Comparison of ENCODE assay signal across 1 cellular context in the genomic region with DNA sequence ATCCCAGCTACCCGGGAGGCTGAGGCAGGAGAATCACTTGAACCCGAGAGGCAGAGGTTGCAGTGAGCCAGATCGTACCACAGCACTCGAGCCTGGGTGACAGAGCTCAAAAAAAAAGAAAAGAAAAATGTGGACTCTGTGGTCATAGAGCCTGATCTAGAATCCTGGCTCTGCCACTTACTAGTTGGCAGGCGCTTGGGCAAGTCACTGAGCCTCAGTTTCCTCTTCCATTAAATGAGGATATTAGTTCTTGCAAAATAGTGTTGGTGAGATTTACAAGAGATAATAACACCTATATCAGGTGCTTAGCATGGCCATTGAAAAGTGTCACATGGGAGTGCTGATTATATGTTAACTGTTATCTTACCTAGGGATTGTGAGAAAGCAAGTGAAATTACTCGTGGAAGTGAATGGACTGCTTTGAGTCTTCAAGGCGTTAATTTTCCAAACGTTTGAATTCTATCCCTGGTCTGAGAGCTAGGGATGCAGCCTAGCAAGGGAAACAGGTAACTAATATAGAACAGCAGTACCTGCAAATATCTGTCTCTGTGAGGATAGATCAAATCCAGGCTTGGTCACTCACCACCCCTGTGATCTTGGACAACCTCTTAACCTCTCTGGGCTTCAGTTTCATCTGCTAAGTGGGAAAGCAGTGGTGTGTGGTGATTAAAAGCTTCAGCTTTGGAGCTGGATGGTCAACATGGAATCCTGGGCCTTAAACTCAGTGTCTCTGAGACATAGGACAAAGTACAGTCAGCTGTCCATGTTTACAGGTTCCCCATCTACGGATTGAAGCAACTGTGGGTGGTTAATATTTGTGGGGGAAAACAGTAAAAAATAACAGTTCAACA.
TF ChIP-seq lines count a peak whose summit lies in the region.

No MANE protein-coding gene starts in this region.

TF ChIP-seq in HepG2, 621 proteins besides CTCF, POLR2A, EP300 and RAD21 (continued from another document and continues in another):
- TF ChIP-seq, protein P1, sequence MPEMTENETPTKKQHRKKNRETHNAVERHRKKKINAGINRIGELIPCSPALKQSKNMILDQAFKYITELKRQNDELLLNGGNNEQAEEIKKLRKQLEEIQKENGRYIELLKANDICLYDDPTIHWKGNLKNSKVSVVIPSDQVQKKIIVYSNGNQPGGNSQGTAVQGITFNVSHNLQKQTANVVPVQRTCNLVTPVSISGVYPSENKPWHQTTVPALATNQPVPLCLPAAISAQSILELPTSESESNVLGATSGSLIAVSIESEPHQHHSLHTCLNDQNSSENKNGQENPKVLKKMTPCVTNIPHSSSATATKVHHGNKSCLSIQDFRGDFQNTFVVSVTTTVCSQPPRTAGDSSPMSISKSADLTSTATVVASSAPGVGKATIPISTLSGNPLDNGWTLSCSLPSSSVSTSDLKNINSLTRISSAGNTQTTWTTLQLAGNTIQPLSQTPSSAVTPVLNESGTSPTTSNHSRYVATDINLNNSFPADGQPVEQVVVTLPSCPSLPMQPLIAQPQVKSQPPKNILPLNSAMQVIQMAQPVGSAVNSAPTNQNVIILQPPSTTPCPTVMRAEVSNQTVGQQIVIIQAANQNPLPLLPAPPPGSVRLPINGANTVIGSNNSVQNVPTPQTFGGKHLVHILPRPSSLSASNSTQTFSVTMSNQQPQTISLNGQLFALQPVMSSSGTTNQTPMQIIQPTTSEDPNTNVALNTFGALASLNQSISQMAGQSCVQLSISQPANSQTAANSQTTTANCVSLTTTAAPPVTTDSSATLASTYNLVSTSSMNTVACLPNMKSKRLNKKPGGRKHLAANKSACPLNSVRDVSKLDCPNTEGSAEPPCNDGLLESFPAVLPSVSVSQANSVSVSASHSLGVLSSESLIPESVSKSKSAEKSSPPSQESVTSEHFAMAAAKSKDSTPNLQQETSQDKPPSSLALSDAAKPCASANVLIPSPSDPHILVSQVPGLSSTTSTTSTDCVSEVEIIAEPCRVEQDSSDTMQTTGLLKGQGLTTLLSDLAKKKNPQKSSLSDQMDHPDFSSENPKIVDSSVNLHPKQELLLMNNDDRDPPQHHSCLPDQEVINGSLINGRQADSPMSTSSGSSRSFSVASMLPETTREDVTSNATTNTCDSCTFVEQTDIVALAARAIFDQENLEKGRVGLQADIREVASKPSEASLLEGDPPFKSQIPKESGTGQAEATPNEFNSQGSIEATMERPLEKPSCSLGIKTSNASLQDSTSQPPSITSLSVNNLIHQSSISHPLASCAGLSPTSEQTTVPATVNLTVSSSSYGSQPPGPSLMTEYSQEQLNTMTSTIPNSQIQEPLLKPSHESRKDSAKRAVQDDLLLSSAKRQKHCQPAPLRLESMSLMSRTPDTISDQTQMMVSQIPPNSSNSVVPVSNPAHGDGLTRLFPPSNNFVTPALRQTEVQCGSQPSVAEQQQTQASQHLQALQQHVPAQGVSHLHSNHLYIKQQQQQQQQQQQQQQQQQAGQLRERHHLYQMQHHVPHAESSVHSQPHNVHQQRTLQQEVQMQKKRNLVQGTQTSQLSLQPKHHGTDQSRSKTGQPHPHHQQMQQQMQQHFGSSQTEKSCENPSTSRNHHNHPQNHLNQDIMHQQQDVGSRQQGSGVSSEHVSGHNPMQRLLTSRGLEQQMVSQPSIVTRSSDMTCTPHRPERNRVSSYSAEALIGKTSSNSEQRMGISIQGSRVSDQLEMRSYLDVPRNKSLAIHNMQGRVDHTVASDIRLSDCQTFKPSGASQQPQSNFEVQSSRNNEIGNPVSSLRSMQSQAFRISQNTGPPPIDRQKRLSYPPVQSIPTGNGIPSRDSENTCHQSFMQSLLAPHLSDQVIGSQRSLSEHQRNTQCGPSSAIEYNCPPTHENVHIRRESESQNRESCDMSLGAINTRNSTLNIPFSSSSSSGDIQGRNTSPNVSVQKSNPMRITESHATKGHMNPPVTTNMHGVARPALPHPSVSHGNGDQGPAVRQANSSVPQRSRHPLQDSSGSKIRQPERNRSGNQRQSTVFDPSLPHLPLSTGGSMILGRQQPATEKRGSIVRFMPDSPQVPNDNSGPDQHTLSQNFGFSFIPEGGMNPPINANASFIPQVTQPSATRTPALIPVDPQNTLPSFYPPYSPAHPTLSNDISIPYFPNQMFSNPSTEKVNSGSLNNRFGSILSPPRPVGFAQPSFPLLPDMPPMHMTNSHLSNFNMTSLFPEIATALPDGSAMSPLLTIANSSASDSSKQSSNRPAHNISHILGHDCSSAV (CRISPR knock-in tag; IDR thresholded peaks at IDR 0.05; ENCODE audit: borderline replicate concordance), result 0 out of 2 replicates have a peak, but pooled peaks have one; percentile 3
- TF ChIP-seq NCOR1 (IDR thresholded peaks at IDR 0.05; ENCODE audit: borderline replicate concordance, low read length) (peak; percentile 69), ZNF777 (CRISPR knock-in tag; IDR thresholded peaks at IDR 0.05) (no peak), PLRG1 (conservative IDR thresholded peaks at IDR 0.05) (no peak), ZNF496 (CRISPR knock-in tag; IDR thresholded peaks at IDR 0.05; ENCODE audit: insufficient replicate concordance) (no peak), WIZ (CRISPR knock-in tag; IDR thresholded peaks at IDR 0.05) (no peak; the same call in 1 of the 2 replicates), CBX5 (CRISPR knock-in tag; IDR thresholded peaks at IDR 0.05; ENCODE audit: borderline replicate concordance) (no peak), ZNF3 (CRISPR knock-in tag; IDR thresholded peaks at IDR 0.05) (no peak), ZNF550 (CRISPR knock-in tag; IDR thresholded peaks at IDR 0.05; ENCODE audit: borderline replicate concordance) (no peak), KDM5A (IDR thresholded peaks at IDR 0.05; ENCODE audit: borderline replicate concordance, low read length) (no peak), ZNF34 (CRISPR knock-in tag; IDR thresholded peaks at IDR 0.05; ENCODE audit: borderline replicate concordance) (no peak), ZNF761 (CRISPR knock-in tag; conservative IDR thresholded peaks at IDR 0.05) (no peak), MZF1 (CRISPR knock-in tag; IDR thresholded peaks at IDR 0.05; ENCODE audit: borderline replicate concordance) (no peak), ZNF816 (CRISPR knock-in tag; IDR thresholded peaks at IDR 0.05; ENCODE audit: borderline replicate concordance) (no peak), PHF8 (CRISPR knock-in tag; IDR thresholded peaks at IDR 0.05) (no peak; the same call in 1 of the 2 replicates), ZNF543 (CRISPR knock-in tag; IDR thresholded peaks at IDR 0.05) (no peak), ZBTB7B (CRISPR knock-in tag; IDR thresholded peaks at IDR 0.05) (peak; percentile 51; the same call in 1 of the 2 replicates), BHLHE40 (IDR thresholded peaks at IDR 0.05; ENCODE audit: low read length) (no peak), ZNF354B (CRISPR knock-in tag; IDR thresholded peaks at IDR 0.05) (no peak; the same call in 1 of the 2 replicates), ZMYM4 (CRISPR knock-in tag; IDR thresholded peaks at IDR 0.05) (peak; percentile 43; the same call in 1 of the 2 replicates), JARID2 (CRISPR knock-in tag; IDR thresholded peaks at IDR 0.05; ENCODE audit: insufficient replicate concordance) (peak; percentile 43), FOXO1 (CRISPR knock-in tag; IDR thresholded peaks at IDR 0.05) (peak; percentile 93)
- TF ChIP-seq, protein P2, sequence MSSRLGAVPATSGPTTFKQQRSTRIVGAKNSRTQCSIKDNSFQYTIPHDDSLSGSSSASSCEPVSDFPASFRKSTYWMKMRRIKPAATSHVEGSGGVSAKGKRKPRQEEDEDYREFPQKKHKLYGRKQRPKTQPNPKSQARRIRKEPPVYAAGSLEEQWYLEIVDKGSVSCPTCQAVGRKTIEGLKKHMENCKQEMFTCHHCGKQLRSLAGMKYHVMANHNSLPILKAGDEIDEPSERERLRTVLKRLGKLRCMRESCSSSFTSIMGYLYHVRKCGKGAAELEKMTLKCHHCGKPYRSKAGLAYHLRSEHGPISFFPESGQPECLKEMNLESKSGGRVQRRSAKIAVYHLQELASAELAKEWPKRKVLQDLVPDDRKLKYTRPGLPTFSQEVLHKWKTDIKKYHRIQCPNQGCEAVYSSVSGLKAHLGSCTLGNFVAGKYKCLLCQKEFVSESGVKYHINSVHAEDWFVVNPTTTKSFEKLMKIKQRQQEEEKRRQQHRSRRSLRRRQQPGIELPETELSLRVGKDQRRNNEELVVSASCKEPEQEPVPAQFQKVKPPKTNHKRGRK (CRISPR knock-in tag; IDR thresholded peaks at IDR 0.05), result no peak
- TF ChIP-seq, protein P3, sequence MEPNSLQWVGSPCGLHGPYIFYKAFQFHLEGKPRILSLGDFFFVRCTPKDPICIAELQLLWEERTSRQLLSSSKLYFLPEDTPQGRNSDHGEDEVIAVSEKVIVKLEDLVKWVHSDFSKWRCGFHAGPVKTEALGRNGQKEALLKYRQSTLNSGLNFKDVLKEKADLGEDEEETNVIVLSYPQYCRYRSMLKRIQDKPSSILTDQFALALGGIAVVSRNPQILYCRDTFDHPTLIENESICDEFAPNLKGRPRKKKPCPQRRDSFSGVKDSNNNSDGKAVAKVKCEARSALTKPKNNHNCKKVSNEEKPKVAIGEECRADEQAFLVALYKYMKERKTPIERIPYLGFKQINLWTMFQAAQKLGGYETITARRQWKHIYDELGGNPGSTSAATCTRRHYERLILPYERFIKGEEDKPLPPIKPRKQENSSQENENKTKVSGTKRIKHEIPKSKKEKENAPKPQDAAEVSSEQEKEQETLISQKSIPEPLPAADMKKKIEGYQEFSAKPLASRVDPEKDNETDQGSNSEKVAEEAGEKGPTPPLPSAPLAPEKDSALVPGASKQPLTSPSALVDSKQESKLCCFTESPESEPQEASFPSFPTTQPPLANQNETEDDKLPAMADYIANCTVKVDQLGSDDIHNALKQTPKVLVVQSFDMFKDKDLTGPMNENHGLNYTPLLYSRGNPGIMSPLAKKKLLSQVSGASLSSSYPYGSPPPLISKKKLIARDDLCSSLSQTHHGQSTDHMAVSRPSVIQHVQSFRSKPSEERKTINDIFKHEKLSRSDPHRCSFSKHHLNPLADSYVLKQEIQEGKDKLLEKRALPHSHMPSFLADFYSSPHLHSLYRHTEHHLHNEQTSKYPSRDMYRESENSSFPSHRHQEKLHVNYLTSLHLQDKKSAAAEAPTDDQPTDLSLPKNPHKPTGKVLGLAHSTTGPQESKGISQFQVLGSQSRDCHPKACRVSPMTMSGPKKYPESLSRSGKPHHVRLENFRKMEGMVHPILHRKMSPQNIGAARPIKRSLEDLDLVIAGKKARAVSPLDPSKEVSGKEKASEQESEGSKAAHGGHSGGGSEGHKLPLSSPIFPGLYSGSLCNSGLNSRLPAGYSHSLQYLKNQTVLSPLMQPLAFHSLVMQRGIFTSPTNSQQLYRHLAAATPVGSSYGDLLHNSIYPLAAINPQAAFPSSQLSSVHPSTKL (CRISPR knock-in tag; IDR thresholded peaks at IDR 0.05), result peak; percentile 80
- TF ChIP-seq, protein P4, sequence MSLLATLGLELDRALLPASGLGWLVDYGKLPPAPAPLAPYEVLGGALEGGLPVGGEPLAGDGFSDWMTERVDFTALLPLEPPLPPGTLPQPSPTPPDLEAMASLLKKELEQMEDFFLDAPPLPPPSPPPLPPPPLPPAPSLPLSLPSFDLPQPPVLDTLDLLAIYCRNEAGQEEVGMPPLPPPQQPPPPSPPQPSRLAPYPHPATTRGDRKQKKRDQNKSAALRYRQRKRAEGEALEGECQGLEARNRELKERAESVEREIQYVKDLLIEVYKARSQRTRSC (CRISPR knock-in tag; IDR thresholded peaks at IDR 0.05; ENCODE audit: low read depth), result no peak
- TF ChIP-seq, protein P5, sequence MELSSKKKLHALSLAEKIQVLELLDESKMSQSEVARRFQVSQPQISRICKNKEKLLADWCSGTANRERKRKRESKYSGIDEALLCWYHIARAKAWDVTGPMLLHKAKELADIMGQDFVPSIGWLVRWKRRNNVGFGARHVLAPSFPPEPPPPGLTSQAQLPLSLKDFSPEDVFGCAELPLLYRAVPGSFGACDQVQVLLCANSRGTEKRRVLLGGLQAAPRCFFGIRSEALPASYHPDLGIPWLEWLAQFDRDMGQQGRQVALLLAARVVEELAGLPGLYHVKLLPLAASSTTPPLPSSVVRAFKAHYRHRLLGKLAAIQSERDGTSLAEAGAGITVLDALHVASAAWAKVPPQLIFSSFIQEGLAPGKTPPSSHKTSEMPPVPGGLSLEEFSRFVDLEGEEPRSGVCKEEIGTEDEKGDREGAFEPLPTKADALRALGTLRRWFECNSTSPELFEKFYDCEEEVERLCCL (CRISPR knock-in tag; IDR thresholded peaks at IDR 0.05; ENCODE audit: borderline replicate concordance), result no peak; the same call in 1 of the 2 replicates
- TF ChIP-seq, protein P6, sequence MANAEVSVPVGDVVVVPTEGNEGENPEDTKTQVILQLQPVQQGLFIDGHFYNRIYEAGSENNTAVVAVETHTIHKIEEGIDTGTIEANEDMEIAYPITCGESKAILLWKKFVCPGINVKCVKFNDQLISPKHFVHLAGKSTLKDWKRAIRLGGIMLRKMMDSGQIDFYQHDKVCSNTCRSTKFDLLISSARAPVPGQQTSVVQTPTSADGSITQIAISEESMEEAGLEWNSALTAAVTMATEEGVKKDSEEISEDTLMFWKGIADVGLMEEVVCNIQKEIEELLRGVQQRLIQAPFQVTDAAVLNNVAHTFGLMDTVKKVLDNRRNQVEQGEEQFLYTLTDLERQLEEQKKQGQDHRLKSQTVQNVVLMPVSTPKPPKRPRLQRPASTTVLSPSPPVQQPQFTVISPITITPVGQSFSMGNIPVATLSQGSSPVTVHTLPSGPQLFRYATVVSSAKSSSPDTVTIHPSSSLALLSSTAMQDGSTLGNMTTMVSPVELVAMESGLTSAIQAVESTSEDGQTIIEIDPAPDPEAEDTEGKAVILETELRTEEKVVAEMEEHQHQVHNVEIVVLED (CRISPR knock-in tag; IDR thresholded peaks at IDR 0.05; ENCODE audit: borderline replicate concordance), result no peak
- TF ChIP-seq, protein P7, sequence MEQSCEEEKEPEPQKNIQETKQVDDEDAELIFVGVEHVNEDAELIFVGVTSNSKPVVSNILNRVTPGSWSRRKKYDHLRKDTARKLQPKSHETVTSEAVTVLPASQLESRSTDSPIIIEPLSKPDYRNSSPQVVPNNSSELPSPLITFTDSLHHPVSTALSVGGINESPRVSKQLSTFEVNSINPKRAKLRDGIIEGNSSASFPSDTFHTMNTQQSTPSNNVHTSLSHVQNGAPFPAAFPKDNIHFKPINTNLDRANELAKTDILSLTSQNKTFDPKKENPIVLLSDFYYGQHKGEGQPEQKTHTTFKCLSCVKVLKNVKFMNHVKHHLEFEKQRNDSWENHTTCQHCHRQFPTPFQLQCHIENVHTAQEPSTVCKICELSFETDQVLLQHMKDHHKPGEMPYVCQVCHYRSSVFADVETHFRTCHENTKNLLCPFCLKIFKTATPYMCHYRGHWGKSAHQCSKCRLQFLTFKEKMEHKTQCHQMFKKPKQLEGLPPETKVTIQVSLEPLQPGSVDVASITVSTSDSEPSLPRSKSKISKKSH (CRISPR knock-in tag; IDR thresholded peaks at IDR 0.05; ENCODE audit: borderline replicate concordance), result no peak
- TF ChIP-seq, protein P8, sequence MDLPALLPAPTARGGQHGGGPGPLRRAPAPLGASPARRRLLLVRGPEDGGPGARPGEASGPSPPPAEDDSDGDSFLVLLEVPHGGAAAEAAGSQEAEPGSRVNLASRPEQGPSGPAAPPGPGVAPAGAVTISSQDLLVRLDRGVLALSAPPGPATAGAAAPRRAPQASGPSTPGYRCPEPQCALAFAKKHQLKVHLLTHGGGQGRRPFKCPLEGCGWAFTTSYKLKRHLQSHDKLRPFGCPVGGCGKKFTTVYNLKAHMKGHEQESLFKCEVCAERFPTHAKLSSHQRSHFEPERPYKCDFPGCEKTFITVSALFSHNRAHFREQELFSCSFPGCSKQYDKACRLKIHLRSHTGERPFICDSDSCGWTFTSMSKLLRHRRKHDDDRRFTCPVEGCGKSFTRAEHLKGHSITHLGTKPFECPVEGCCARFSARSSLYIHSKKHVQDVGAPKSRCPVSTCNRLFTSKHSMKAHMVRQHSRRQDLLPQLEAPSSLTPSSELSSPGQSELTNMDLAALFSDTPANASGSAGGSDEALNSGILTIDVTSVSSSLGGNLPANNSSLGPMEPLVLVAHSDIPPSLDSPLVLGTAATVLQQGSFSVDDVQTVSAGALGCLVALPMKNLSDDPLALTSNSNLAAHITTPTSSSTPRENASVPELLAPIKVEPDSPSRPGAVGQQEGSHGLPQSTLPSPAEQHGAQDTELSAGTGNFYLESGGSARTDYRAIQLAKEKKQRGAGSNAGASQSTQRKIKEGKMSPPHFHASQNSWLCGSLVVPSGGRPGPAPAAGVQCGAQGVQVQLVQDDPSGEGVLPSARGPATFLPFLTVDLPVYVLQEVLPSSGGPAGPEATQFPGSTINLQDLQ (CRISPR knock-in tag; IDR thresholded peaks at IDR 0.05), result no peak
